Comparison of ENCODE assay signal across 19 cellular contexts in genomic region chr13:38409771-38410170, GRCh38.
DNase-seq lines count a peak whose midpoint lies in the region; ATAC-seq and TF ChIP-seq lines count a peak whose summit lies in the region.
"Had no signal": no experiment of that assay in that cellular context is flagged by ENCODE, and none has a peak within 500 bp of the region (broad histone marks: within the 10 kb centered on the region; RNA-seq: fewer than 3 reads in every experiment).

No MANE protein-coding gene starts in this region.

- H3K4me3 ChIP-seq in epithelial cell of esophagus (ENCODE audit: low read length): no peak overlapping the region
- H3K4me3 ChIP-seq: BLaER1, GM23248 had no signal

- ATAC-seq in HG02678 (IDR thresholded peaks at IDR 0.05; ENCODE audit: unreplicated experiment) (no peak), GM18870 (IDR thresholded peaks at IDR 0.05; ENCODE audit: unreplicated experiment) (no peak)
- ATAC-seq: HCT116, HepG2 had no signal

- POLR2A ChIA-PET in RWPE1 (lab: Yijun Ruan, JAX; ENCODE audit: low non-redundant PET): interaction anchor here (0.6 kb wide), 1 partner anchor 22 kb away, joined by 6 read pairs; no protein-coding TSS in a partner anchor

- TF ChIP-seq CTCF in RWPE1 (conservative IDR thresholded peaks at IDR 0.05; ENCODE audit: low read depth) (no peak), epithelial cell of esophagus (IDR thresholded peaks at IDR 0.05; ENCODE audit: insufficient read depth, low read depth, low read length, missing control alignments) (no peak)

- DNase-seq in DMS53 (lab: John Stamatoyannopoulos, UW) (peak; percentile 42), DMS53 treated with DMSO at 0.1 percent for 48 hours (lab: John Stamatoyannopoulos, UW; ENCODE audit: unreplicated experiment) (no peak), RWPE1 (ENCODE audit: low spot score) (peak; percentile 55), epithelial cell of esophagus (ENCODE audit: low read depth) (peak; percentile 83), kidney tubule cell (ENCODE audit: low spot score) (peak; percentile 22), T-helper 2 cell (no peak)
- DNase-seq: CD4-positive, alpha-beta memory T cell; DMS79; GDM1; GM23248; H7; HFFc6; KBM-7 had no signal

- CTCF ChIA-PET in RWPE1 (lab: Yijun Ruan, JAX): interaction anchor here (0.5 kb wide), 1 partner anchor 338 kb away, joined by 5 read pairs; no protein-coding TSS in a partner anchor

- no peak overlapping the region for H3K27ac ChIP-seq in RWPE1
- H3K27ac ChIP-seq: 22Rv1, BLaER1, GM23248 had no signal

Comparison
In these comparisons a context has a peak if more than half of its experiments do, and no peak if none do; other contexts are left out.
1. DNase-seq: peak in DMS53 (single experiment), RWPE1 (single experiment), epithelial cell of esophagus (single experiment) and kidney tubule cell (single experiment); none in DMS53 treated with DMSO at 0.1 percent for 48 hours (single experiment) and T-helper 2 cell (0 of 5).